ENCODE assay signal across 21 cellular contexts in the genomic region with DNA sequence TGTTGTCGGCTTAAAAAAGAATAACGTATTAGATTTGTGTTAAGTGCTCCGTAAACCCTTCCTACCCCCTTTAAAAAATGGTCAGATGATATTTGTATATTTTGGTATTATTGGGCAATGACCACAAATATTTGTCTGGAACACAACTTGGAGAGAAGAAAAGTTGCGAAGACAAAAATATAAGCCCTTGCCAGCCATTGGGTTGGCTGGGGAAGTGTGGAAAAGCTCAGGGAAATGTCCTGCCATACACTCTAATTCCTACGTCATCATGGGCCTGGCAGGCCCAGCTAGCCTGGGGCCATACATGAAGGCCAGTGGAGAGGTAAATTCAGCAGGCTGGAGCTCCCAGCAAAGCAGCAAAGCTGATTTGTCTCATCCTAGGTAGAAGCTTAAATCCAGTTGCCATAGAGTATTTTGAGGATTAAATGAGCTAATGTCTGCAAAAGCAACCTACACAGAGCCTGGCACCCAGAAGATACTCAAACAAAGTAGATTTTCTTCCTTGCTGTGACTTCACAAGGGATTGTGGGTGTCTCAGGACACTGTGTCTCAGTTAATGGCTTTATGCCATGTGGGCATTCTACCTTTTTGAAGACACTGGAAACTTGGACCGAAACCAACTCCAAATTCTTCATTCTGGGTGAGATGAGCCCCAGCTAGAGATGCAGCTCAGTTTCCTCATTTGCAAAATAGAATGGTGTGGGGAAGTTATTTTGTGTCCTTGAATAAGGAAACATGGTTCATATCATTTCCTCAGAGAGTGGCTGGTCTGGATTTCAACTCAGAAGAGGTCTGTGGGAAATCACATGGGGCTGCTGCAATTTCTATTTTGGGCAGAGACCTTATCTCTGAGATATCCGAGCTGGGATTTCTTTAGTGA.
A peak's percentile ranks its signal among the peaks of the same experiment; 100 is the strongest.
DNase-seq lines count a peak whose midpoint lies in the region; ATAC-seq, FAIRE-seq and TF ChIP-seq lines count a peak whose summit lies in the region.
"Had no signal": no experiment of that assay in that cellular context is flagged by ENCODE, and none has a peak within 500 bp of the region (broad histone marks: within the 10 kb centered on the region; RNA-seq: fewer than 3 reads in every experiment).

No MANE protein-coding gene starts in this region.

- no peak for TF ChIP-seq POLR2A in gastroesophageal sphincter (IDR thresholded peaks at IDR 0.05)

- intact Hi-C loops in cardiac septum (cut with DNase I) (no loop called here), tibial artery (cut with DNase I; ENCODE audit: low total_unique reads) (no loop called here)

- H3K4me3 Mint-ChIP-seq in astrocyte (ENCODE audit: unreplicated experiment), result no peak overlapping the region
- H3K4me3 Mint-ChIP-seq: nephron had no signal

- no peak for TF ChIP-seq EP300 in gastroesophageal sphincter (IDR thresholded peaks at IDR 0.05)

- DNase-seq in cardiac muscle cell (ENCODE audit: low read depth in 1 of 2, low spot score in 1 of 2) (peak in 1 of 2 donors; percentile 60), cardiac septum (ENCODE audit: low spot score) (no peak), astrocyte (ENCODE audit: low read depth) (no peak), tibial artery (no peak), GM19240 (ENCODE audit: insufficient read length, low spot score) (no peak)
- DNase-seq: activated T-cell treated with anti-CD3 and anti-CD28 coated beads for 4 hours; central memory CD4-positive, alpha-beta T cell; KBM-7; NCI-H187; NCI-H526; retina; stimulated activated CD4-positive, alpha-beta T cell treated with anti-CD3 and anti-CD28 coated beads, Interleukin-4, amount 100 ng/mL, for 24 hours; T-helper 2 cell had no signal

- H3K36me3 Mint-ChIP-seq in astrocyte (ENCODE audit: low read depth, unreplicated experiment), result peaks cover 14% of the 10 kb centered on the region

- H3K9me3 ChIP-seq in cardiac muscle cell (ENCODE audit: low read depth) (no peaks in the 10 kb centered on the region), astrocyte (ENCODE audit: insufficient read depth, low read depth, low read length) (peaks cover 6% of the 10 kb centered on the region), liver (ENCODE audit: control insufficient read depth in 4 of 4, low read length in 3 of 4) (peaks cover 0 to 5% (median 4%) of the 10 kb centered on the region in 4 donors), tibial artery (no peaks in the 10 kb centered on the region), gastroesophageal sphincter (no peaks in the 10 kb centered on the region)

- H3K36me3 ChIP-seq in cardiac muscle cell (no peaks in the 10 kb centered on the region), astrocyte (ENCODE audit: insufficient read depth, low read length) (no peaks in the 10 kb centered on the region), liver (ENCODE audit: control insufficient read depth in 4 of 4, insufficient read depth in 3 of 4, low read depth in 1 of 4, low read length in 3 of 4) (peaks cover 0 to 2% (median 0%) of the 10 kb centered on the region in 4 donors), tibial artery (no peaks in the 10 kb centered on the region), gastroesophageal sphincter (no peaks in the 10 kb centered on the region)

- H3K27me3 Mint-ChIP-seq in astrocyte (ENCODE audit: low read depth, unreplicated experiment), result no peaks in the 10 kb centered on the region

- ATAC-seq in gastroesophageal sphincter (no peak), HG03521 (IDR thresholded peaks at IDR 0.05; ENCODE audit: unreplicated experiment) (no peak)
- ATAC-seq: activated naive CD4-positive, alpha-beta T cell treated with anti-CD3 and anti-CD28 coated beads, Interleukin-2, amount 50 U/mL, for 72 hours had no signal

- no peak overlapping the region for H3K4me3 ChIP-seq in cardiac muscle cell
- H3K4me3 ChIP-seq in astrocyte (ENCODE audit: insufficient read depth, low read depth, low read length), result no peak overlapping the region
- H3K4me3 ChIP-seq in liver (ENCODE audit: low read depth in 1 of 3, low read length in 3 of 3), result no peak overlapping the region
- H3K4me3 ChIP-seq in tibial artery, result no peak overlapping the region
- H3K4me3 ChIP-seq in gastroesophageal sphincter, result no peak overlapping the region

- H3K9ac ChIP-seq in astrocyte (ENCODE audit: low read length), result no peak overlapping the region
- H3K9ac ChIP-seq in liver (ENCODE audit: low read depth in 1 of 2, low read length in 2 of 2), result no peak overlapping the region

- 54% methylated on average over 7 of the region's 7 CpGs for WGBS in liver
- 60 to 72% methylated on average over 5 to 7 of the region's 7 CpGs for WGBS in gastroesophageal sphincter (ENCODE audit: low coverage in 1 of 2), 2 donors

- H3K27ac ChIP-seq in cardiac muscle cell, result peak overlapping the region; percentile 51
- H3K27ac ChIP-seq in astrocyte (ENCODE audit: low read depth, low read length), result peak overlapping the region; percentile 84
- H3K27ac ChIP-seq in liver (ENCODE audit: low read depth in 1 of 2, low read length in 2 of 2), result no peak overlapping the region
- H3K27ac ChIP-seq in tibial artery, result peak overlapping the region; percentile 8 to 9
- H3K27ac ChIP-seq in gastroesophageal sphincter, result no peak overlapping the region

- peak overlapping the region; percentile 98 for H3K27ac Mint-ChIP-seq in astrocyte (ENCODE audit: unreplicated experiment)
- H3K27ac Mint-ChIP-seq: activated naive CD4-positive, alpha-beta T cell treated with anti-CD3 and anti-CD28 coated beads, Interleukin-2, amount 50 U/mL, for 72 hours had no signal

- H3K9me3 Mint-ChIP-seq in astrocyte (ENCODE audit: unreplicated experiment), result peaks cover 23% of the 10 kb centered on the region

- peaks cover 31% of the 10 kb centered on the region for H3K4me1 Mint-ChIP-seq in astrocyte (ENCODE audit: low read depth, unreplicated experiment)

- no peak for FAIRE-seq in astrocyte (lab: Jason Lieb, UNC)
- FAIRE-seq: A204.1, endometrium, urothelium cell line had no signal

- H3K27me3 ChIP-seq in cardiac muscle cell, result no peaks in the 10 kb centered on the region
- H3K27me3 ChIP-seq in astrocyte (ENCODE audit: insufficient read depth, low read length), result no peaks in the 10 kb centered on the region
- no peaks in the 10 kb centered on the region for H3K27me3 ChIP-seq in liver (ENCODE audit: control insufficient read depth in 4 of 4, insufficient read depth in 4 of 4, low read length in 3 of 4)
- H3K27me3 ChIP-seq in tibial artery, result no peaks in the 10 kb centered on the region
- H3K27me3 ChIP-seq in gastroesophageal sphincter, result no peaks in the 10 kb centered on the region

- H3K4me1 ChIP-seq in cardiac muscle cell (ENCODE audit: low read depth), result peaks cover 7% of the 10 kb centered on the region
- peaks cover 21% of the 10 kb centered on the region for H3K4me1 ChIP-seq in astrocyte (ENCODE audit: insufficient read depth, low read length)
- peaks cover 5 to 26% (median 12%) of the 10 kb centered on the region in 4 donors for H3K4me1 ChIP-seq in liver (ENCODE audit: control insufficient read depth in 4 of 4, insufficient read depth in 4 of 4, low read length in 3 of 4)
- H3K4me1 ChIP-seq in tibial artery, result peaks cover 0 to 35% (median 8%) of the 10 kb centered on the region in 4 donors
- peaks cover 0 to 2% (median 0%) of the 10 kb centered on the region in 3 donors for H3K4me1 ChIP-seq in gastroesophageal sphincter

- H3K4me2 ChIP-seq in astrocyte (ENCODE audit: low read length), result peak overlapping the region; percentile 78

- no peak overlapping the region for H2AFZ ChIP-seq in astrocyte (ENCODE audit: low read depth, low read length)

- no peaks in the 10 kb centered on the region for H3K79me2 ChIP-seq in astrocyte (ENCODE audit: insufficient read depth, low read length)

- H4K20me1 ChIP-seq in astrocyte (ENCODE audit: insufficient read depth, low read length), result no peaks in the 10 kb centered on the region

- TF ChIP-seq RAD21 in liver (IDR thresholded peaks at IDR 0.05), result no peak

- TF ChIP-seq CTCF in cardiac muscle cell (IDR thresholded peaks at IDR 0.05; ENCODE audit: low read depth, low read length) (no peak), astrocyte (IDR thresholded peaks at IDR 0.05; ENCODE audit: insufficient read depth, low read depth, low read length) (no peak), liver (IDR thresholded peaks at IDR 0.05; ENCODE audit: low read depth, low read length, missing input control) (no peak), tibial artery (IDR thresholded peaks at IDR 0.05) (no peak), gastroesophageal sphincter (IDR thresholded peaks at IDR 0.05) (no peak)

TF ChIP-seq in liver, 16 proteins besides CTCF, POLR2A, EP300 and RAD21 (continues in another document):
- TF ChIP-seq HNF4G (IDR thresholded peaks at IDR 0.05) (no peak), GABPA (IDR thresholded peaks at IDR 0.05 in 1 of 2, conservative IDR thresholded peaks at IDR 0.05 in 1 of 2) (no peak), YY1 (IDR thresholded peaks at IDR 0.05) (peak; percentile 65), JUND (IDR thresholded peaks at IDR 0.05) (no peak), TAF1 (conservative IDR thresholded peaks at IDR 0.05) (no peak), RXRA (IDR thresholded peaks at IDR 0.05) (peak in 1 of 2 donors; percentile 55)
- TF ChIP-seq, protein P1, sequence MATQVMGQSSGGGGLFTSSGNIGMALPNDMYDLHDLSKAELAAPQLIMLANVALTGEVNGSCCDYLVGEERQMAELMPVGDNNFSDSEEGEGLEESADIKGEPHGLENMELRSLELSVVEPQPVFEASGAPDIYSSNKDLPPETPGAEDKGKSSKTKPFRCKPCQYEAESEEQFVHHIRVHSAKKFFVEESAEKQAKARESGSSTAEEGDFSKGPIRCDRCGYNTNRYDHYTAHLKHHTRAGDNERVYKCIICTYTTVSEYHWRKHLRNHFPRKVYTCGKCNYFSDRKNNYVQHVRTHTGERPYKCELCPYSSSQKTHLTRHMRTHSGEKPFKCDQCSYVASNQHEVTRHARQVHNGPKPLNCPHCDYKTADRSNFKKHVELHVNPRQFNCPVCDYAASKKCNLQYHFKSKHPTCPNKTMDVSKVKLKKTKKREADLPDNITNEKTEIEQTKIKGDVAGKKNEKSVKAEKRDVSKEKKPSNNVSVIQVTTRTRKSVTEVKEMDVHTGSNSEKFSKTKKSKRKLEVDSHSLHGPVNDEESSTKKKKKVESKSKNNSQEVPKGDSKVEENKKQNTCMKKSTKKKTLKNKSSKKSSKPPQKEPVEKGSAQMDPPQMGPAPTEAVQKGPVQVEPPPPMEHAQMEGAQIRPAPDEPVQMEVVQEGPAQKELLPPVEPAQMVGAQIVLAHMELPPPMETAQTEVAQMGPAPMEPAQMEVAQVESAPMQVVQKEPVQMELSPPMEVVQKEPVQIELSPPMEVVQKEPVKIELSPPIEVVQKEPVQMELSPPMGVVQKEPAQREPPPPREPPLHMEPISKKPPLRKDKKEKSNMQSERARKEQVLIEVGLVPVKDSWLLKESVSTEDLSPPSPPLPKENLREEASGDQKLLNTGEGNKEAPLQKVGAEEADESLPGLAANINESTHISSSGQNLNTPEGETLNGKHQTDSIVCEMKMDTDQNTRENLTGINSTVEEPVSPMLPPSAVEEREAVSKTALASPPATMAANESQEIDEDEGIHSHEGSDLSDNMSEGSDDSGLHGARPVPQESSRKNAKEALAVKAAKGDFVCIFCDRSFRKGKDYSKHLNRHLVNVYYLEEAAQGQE (IDR thresholded peaks at IDR 0.05), result no peak
- TF ChIP-seq, protein P2, sequence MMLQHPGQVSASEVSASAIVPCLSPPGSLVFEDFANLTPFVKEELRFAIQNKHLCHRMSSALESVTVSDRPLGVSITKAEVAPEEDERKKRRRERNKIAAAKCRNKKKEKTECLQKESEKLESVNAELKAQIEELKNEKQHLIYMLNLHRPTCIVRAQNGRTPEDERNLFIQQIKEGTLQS (IDR thresholded peaks at IDR 0.05), result no peak

Comparison
In these comparisons a context has a peak if more than half of its experiments do, and no peak if none do; other contexts are left out.
1. H3K27ac ChIP-seq: peak in cardiac muscle cell (single experiment), astrocyte (single experiment) and tibial artery (2 of 2); none in liver (0 of 2) and gastroesophageal sphincter (0 of 4).